ENCODE assay signal across 8 cellular contexts in the genomic region with DNA sequence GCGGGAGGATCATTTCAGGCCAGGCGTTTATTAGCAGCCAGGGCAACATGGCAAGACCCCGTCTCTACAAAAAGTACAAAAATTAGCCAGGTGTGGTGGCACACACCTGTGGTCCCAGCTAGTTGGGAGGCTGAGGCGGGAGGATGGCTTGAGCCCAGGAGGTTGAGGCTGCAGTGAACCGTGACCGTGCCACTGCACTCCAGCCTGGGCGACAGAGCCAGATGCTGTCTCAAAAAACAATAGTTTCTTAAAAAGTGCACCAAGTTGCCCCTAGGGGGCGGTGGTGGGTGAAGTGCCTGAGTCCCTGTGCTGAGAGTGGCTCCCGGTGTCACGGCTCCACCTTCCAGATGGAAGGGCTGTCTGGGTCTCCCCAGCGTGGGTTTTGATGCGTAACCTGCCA.
DNase-seq lines count a peak whose midpoint lies in the region; TF ChIP-seq lines count a peak whose summit lies in the region.
"Not testable (repeated sequence)": the region's sequence is repeated elsewhere in the genome, so short reads cannot be mapped to it uniquely, and the experiment has no call there.

No MANE protein-coding gene starts in this region.

- H3K27me3 Mint-ChIP-seq in T-helper 2 cell treated with Interferon-gamma antibody and Interleukin-4, amounts not matched to agents 5 μg/mL and 100 μg/mL, for 36 hours (ENCODE audit: low read depth); activated T-helper 2 cell treated with anti-CD3 and anti-CD28 coated beads, Interferon-gamma antibody, Interleukin-2, Interleukin-4, amounts not matched to agents 10 μg/mL and 5 μg/mL and 100 μg/mL, durations not matched to agents 14 hours and 24 hours and 36 hours (ENCODE audit: low read depth): not testable (repeated sequence)

- not testable (repeated sequence) for TF ChIP-seq POLR2A in esophagus muscularis mucosa (IDR thresholded peaks at IDR 0.05; ENCODE audit: low read depth)

- H2AK5ac ChIP-seq in mesenchymal stem cell (ENCODE audit: low read length, severe bottlenecking): not testable (repeated sequence)

- H3K14ac ChIP-seq in mesenchymal stem cell (ENCODE audit: low read length in 2 of 2): not testable (repeated sequence)

- H3K4me1 ChIP-seq in esophagus muscularis mucosa (peaks cover 28 to 75% (median 56%) of the 10 kb centered on the region in 4 donors), mesenchymal stem cell (ENCODE audit: control insufficient read depth, insufficient read depth, low read depth, low read length) (peaks cover 45% of the 10 kb centered on the region)

- TF ChIP-seq EP300 in esophagus muscularis mucosa (IDR thresholded peaks at IDR 0.05): not testable (repeated sequence)

- not testable (repeated sequence) for H3K18ac ChIP-seq in mesenchymal stem cell (ENCODE audit: low read depth in 1 of 2, low read length in 2 of 2)

- peaks cover 47% of the 10 kb centered on the region for H3K79me1 ChIP-seq in mesenchymal stem cell (replicated peaks; ENCODE audit: low read length, poor library complexity, severe bottlenecking)

- TF ChIP-seq CTCF in esophagus muscularis mucosa (IDR thresholded peaks at IDR 0.05): peak; percentile 31 to 60 (median 45)

- not testable (repeated sequence) for H4K91ac ChIP-seq in mesenchymal stem cell (ENCODE audit: low read length)

- H3K9me3 Mint-ChIP-seq in T-helper 2 cell treated with Interferon-gamma antibody and Interleukin-4, amounts not matched to agents 5 μg/mL and 100 μg/mL, for 36 hours; activated T-helper 2 cell treated with anti-CD3 and anti-CD28 coated beads, Interferon-gamma antibody, Interleukin-2, Interleukin-4, amounts not matched to agents 10 μg/mL and 5 μg/mL and 100 μg/mL, durations not matched to agents 14 hours and 24 hours and 36 hours: not testable (repeated sequence)

- H3K9ac ChIP-seq in mesenchymal stem cell (ENCODE audit: low read length): not testable (repeated sequence)

- H3K4me3 ChIP-seq in esophagus muscularis mucosa; mesenchymal stem cell (ENCODE audit: insufficient read depth in 1 of 2, low read depth in 1 of 2, low read length in 2 of 2): not testable (repeated sequence)

- intact Hi-C loops in activated T-helper 2 cell treated with anti-CD3 and anti-CD28 coated beads, Interferon-gamma antibody, Interleukin-2, Interleukin-4, amounts not matched to agents 10 μg/mL and 5 μg/mL and 100 μg/mL, durations not matched to agents 14 hours and 24 hours and 36 hours (cut with micrococcal nuclease): not testable (repeated sequence)
- intact Hi-C loops in esophagus muscularis mucosa (cut with DNase I): loop anchor here (2.0 kb wide), 1 partner anchor 63 kb away; no protein-coding TSS in a partner anchor

- not testable (repeated sequence) for H3K27ac ChIP-seq in esophagus muscularis mucosa (replicated peaks in 1 of 4); mesenchymal stem cell (ENCODE audit: low read length, poor library complexity, severe bottlenecking)

- not testable (repeated sequence) for H3K9me3 ChIP-seq in esophagus muscularis mucosa; mesenchymal stem cell (ENCODE audit: control insufficient read depth, low read length)

- H3K36me3 ChIP-seq in esophagus muscularis mucosa: peaks cover 5 to 26% (median 22%) of the 10 kb centered on the region in 4 donors
- H3K36me3 ChIP-seq in mesenchymal stem cell (ENCODE audit: control insufficient read depth in 1 of 2, insufficient read depth in 2 of 2, low read depth in 1 of 2, low read length in 2 of 2): peaks cover 16 to 65% of the 10 kb centered on the region in 2 experiments

- H2BK12ac ChIP-seq in mesenchymal stem cell (ENCODE audit: low read length in 2 of 2): not testable (repeated sequence)

- not testable (repeated sequence) for H2BK120ac ChIP-seq in mesenchymal stem cell (ENCODE audit: low read depth, low read length)

- H3K4me1 Mint-ChIP-seq in T-helper 2 cell treated with Interferon-gamma antibody and Interleukin-4, amounts not matched to agents 5 μg/mL and 100 μg/mL, for 36 hours (ENCODE audit: low read depth); activated T-helper 2 cell treated with anti-CD3 and anti-CD28 coated beads, Interferon-gamma antibody, Interleukin-2, Interleukin-4, amounts not matched to agents 10 μg/mL and 5 μg/mL and 100 μg/mL, durations not matched to agents 14 hours and 24 hours and 36 hours (ENCODE audit: low read depth): not testable (repeated sequence)

- H2BK5ac ChIP-seq in mesenchymal stem cell (ENCODE audit: low read depth, low read length, poor library complexity, severe bottlenecking): not testable (repeated sequence)

- H3K23ac ChIP-seq in mesenchymal stem cell (ENCODE audit: low read length in 2 of 2): not testable (repeated sequence)

- not testable (repeated sequence) for H3K27ac Mint-ChIP-seq in T-helper 2 cell treated with Interferon-gamma antibody and Interleukin-4, amounts not matched to agents 5 μg/mL and 100 μg/mL, for 36 hours; activated T-helper 2 cell treated with anti-CD3 and anti-CD28 coated beads, Interferon-gamma antibody, Interleukin-2, Interleukin-4, amounts not matched to agents 10 μg/mL and 5 μg/mL and 100 μg/mL, durations not matched to agents 14 hours and 24 hours and 36 hours

- not testable (repeated sequence) for H2AFZ ChIP-seq in mesenchymal stem cell (ENCODE audit: low read depth, low read length)

- DNase-seq in AML-193 (lab: John Stamatoyannopoulos, UW): peak; percentile 8 to 38
- peak; percentile 56 for DNase-seq in H4 (ENCODE audit: low spot score)
- peak; percentile 52 for DNase-seq in NCI-H2196 (lab: John Stamatoyannopoulos, UW; ENCODE audit: unreplicated experiment)
- peak; percentile 46 for DNase-seq in T-helper 2 cell treated with Interferon-gamma antibody and Interleukin-4, amounts not matched to agents 5 μg/mL and 100 μg/mL, for 36 hours (ENCODE audit: low spot score)
- DNase-seq in activated T-helper 2 cell treated with anti-CD3 and anti-CD28 coated beads, Interferon-gamma antibody, Interleukin-2, Interleukin-4, amounts not matched to agents 10 μg/mL and 5 μg/mL and 100 μg/mL, durations not matched to agents 14 hours and 24 hours and 36 hours (ENCODE audit: low spot score): peak; percentile 49
- DNase-seq in esophagus muscularis mucosa (ENCODE audit: extremely low spot score): not testable (repeated sequence)
- peak; percentile 61 for DNase-seq in mesenchymal stem cell
- peak; percentile 56 to 60 for DNase-seq in stimulated activated CD4-positive, alpha-beta T cell treated with anti-CD3 and anti-CD28 coated beads, Interleukin-4, amount 100 ng/mL, for 48 hours (ENCODE audit: low read depth in 2 of 2)

- not testable (repeated sequence) for H3K36me3 Mint-ChIP-seq in T-helper 2 cell treated with Interferon-gamma antibody and Interleukin-4, amounts not matched to agents 5 μg/mL and 100 μg/mL, for 36 hours (ENCODE audit: low read depth); activated T-helper 2 cell treated with anti-CD3 and anti-CD28 coated beads, Interferon-gamma antibody, Interleukin-2, Interleukin-4, amounts not matched to agents 10 μg/mL and 5 μg/mL and 100 μg/mL, durations not matched to agents 14 hours and 24 hours and 36 hours (ENCODE audit: low read depth)

- H4K8ac ChIP-seq in mesenchymal stem cell (ENCODE audit: low read length): not testable (repeated sequence)

- not testable (repeated sequence) for H3K4me3 Mint-ChIP-seq in T-helper 2 cell treated with Interferon-gamma antibody and Interleukin-4, amounts not matched to agents 5 μg/mL and 100 μg/mL, for 36 hours; activated T-helper 2 cell treated with anti-CD3 and anti-CD28 coated beads, Interferon-gamma antibody, Interleukin-2, Interleukin-4, amounts not matched to agents 10 μg/mL and 5 μg/mL and 100 μg/mL, durations not matched to agents 14 hours and 24 hours and 36 hours (ENCODE audit: low read depth)

- 69% methylated on average over 11 of the region's 12 CpGs for WGBS in esophagus muscularis mucosa
- 58% methylated on average over 12 of the region's 12 CpGs for WGBS in mesenchymal stem cell

- H3K27me3 ChIP-seq in esophagus muscularis mucosa; mesenchymal stem cell (ENCODE audit: control insufficient read depth in 1 of 2, insufficient read depth in 1 of 2, low read length in 2 of 2): not testable (repeated sequence)

- not testable (repeated sequence) for H3K4me2 ChIP-seq in mesenchymal stem cell (ENCODE audit: low read length, poor library complexity, severe bottlenecking)

- H2BK15ac ChIP-seq in mesenchymal stem cell (ENCODE audit: low read depth, poor library complexity, severe bottlenecking): not testable (repeated sequence)

- not testable (repeated sequence) for H3K4ac ChIP-seq in mesenchymal stem cell (ENCODE audit: low read depth in 1 of 2, low read length in 2 of 2)
